3 cellular contexts compared by ENCODE assay signal in the genomic region with DNA sequence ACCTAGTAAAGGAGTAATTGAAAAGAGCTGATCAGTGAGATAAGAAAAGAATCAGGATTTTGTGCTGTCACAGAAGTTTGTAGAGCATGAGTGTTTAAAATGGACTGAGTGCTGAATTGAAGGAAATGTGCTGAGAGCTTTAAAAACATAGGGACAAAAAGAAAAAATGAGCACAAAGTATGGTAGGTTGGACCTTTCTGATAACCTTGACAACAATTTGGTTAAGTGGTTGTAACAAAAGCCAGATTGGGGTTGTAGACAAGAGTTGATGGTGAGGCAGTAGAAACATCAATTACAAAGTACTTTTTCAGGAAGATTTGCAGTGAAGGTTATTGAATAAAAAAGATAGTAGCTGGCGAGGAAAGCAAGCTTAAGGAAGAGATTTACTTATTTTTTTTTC.
"Had no signal": no experiment of that assay in that cellular context is flagged by ENCODE, and none has a peak within 500 bp of the region (broad histone marks: within the 10 kb centered on the region; RNA-seq: fewer than 3 reads in every experiment).

No MANE protein-coding gene starts in this region.

- H3K4me3 ChIP-seq: GM12878 had no signal

- ATAC-seq: GM12878 had no signal

- DNase-seq: GDM1, GF-D8 had no signal
